8 cellular contexts compared by ENCODE assay signal in genomic region chr11:17978553-17979287, GRCh38. TPM values are rescaled to one million over a fixed set of nuclear protein-coding genes. Genes with fewer than 3 reads are reported as not detected.
DNase-seq lines count a peak whose midpoint lies in the region; ATAC-seq, FAIRE-seq and TF ChIP-seq lines count a peak whose summit lies in the region.

No MANE protein-coding gene starts in this region.

- peaks cover 4% of the 10 kb centered on the region for H3K4me1 Mint-ChIP-seq in activated T-helper 17 cell treated with anti-CD3 and anti-CD28 coated beads, Interleukin-2, amount 50 U/mL, for 72 hours

- TF ChIP-seq CTCF in BE2C (IDR thresholded peaks at IDR 0.05; ENCODE audit: low read depth, low read length) (peak; percentile 73), heart left ventricle (IDR thresholded peaks at IDR 0.05) (peak; percentile 51 to 84 (median 68)), gastrocnemius medialis (IDR thresholded peaks at IDR 0.05 in 4 of 5, conservative IDR thresholded peaks at IDR 0.05 in 1 of 5) (peak; percentile 65 to 80 (median 73))

- in situ Hi-C loops in gastrocnemius medialis (cut with MboI; ENCODE audit: low sequenced_read_pairs in 4 of 4): loop anchor here (5.0 to 10.0 kb wide), 5 partner anchors 124 to 384 kb away; partner anchors contain the start of gene KCNC1 (in 1 of the 4)

- DNase-seq in BE2C: peak; percentile 62
- DNase-seq in GM12892 (ENCODE audit: insufficient read length): peak; percentile 10
- peak; percentile 41 for DNase-seq in NCI-H2107 treated with DMSO at 0.1 percent for 48 hours (lab: John Stamatoyannopoulos, UW; ENCODE audit: unreplicated experiment)
- peak; percentile 16 to 64 (median 45) for DNase-seq in heart left ventricle
- peak; percentile 12 to 68 for DNase-seq in gastrocnemius medialis
- DNase-seq in NK-92 (lab: John Stamatoyannopoulos, UW; ENCODE audit: unreplicated experiment): no peak

- H3K27me3 Mint-ChIP-seq in activated T-helper 17 cell treated with anti-CD3 and anti-CD28 coated beads, Interleukin-2, amount 50 U/mL, for 72 hours: no peaks in the 10 kb centered on the region

- WGBS in heart left ventricle, 4 donors: 37 to 69% (median 60%) methylated on average over 4 to 5 of the region's 5 CpGs

- H3K4me1 ChIP-seq in BE2C (no peaks in the 10 kb centered on the region), heart left ventricle (peaks cover 0 to 10% (median 3%) of the 10 kb centered on the region in 12 donors), gastrocnemius medialis (peaks cover 0 to 5% of the 10 kb centered on the region in 2 donors)

- peaks cover 66% of the 10 kb centered on the region for H3K36me3 Mint-ChIP-seq in activated T-helper 17 cell treated with anti-CD3 and anti-CD28 coated beads, Interleukin-2, amount 50 U/mL, for 72 hours (ENCODE audit: low read depth)

- no peak overlapping the region for H3K4me3 Mint-ChIP-seq in activated T-helper 17 cell treated with anti-CD3 and anti-CD28 coated beads, Interleukin-2, amount 50 U/mL, for 72 hours

- H3K9me3 ChIP-seq in BE2C (no peaks in the 10 kb centered on the region), heart left ventricle (no peaks in the 10 kb centered on the region), gastrocnemius medialis (no peaks in the 10 kb centered on the region)

- no peaks in the 10 kb centered on the region for H3K9me3 Mint-ChIP-seq in activated T-helper 17 cell treated with anti-CD3 and anti-CD28 coated beads, Interleukin-2, amount 50 U/mL, for 72 hours

- intact Hi-C loops in heart left ventricle (cut with DNase I): loop anchor here (1.0 to 10.0 kb wide), 15 partner anchors 124 to 381 kb away; partner anchors contain the start of gene KCNC1 (in 2 of the 10)
- intact Hi-C loops in gastrocnemius medialis (cut with DNase I; ENCODE audit: low total_unique reads): loop anchor here (1.0 to 5.0 kb wide), 5 partner anchors 121 to 380 kb away; no protein-coding TSS in a partner anchor

- H3K4me3 ChIP-seq in BE2C (ENCODE audit: low read depth, low read length): no peak overlapping the region
- no peak overlapping the region for H3K4me3 ChIP-seq in heart left ventricle
- no peak overlapping the region for H3K4me3 ChIP-seq in gastrocnemius medialis

- no peaks in the 10 kb centered on the region for H3K27me3 ChIP-seq in BE2C
- no peaks in the 10 kb centered on the region for H3K27me3 ChIP-seq in heart left ventricle
- H3K27me3 ChIP-seq in gastrocnemius medialis: no peaks in the 10 kb centered on the region

- no peaks in the 10 kb centered on the region for H3K36me3 ChIP-seq in BE2C
- H3K36me3 ChIP-seq in heart left ventricle: peaks cover 0 to 37% (median 0%) of the 10 kb centered on the region in 9 donors
- no peaks in the 10 kb centered on the region for H3K36me3 ChIP-seq in gastrocnemius medialis

- TF ChIP-seq POLR2A in GM12892 (IDR thresholded peaks at IDR 0.05; ENCODE audit: low read depth, low read length): no peak
- no peak for TF ChIP-seq POLR2A in heart left ventricle (IDR thresholded peaks at IDR 0.05)
- no peak for TF ChIP-seq POLR2A in gastrocnemius medialis (IDR thresholded peaks at IDR 0.05)

- peak; percentile 28 for ATAC-seq in activated T-helper 17 cell treated with anti-CD3 and anti-CD28 coated beads, Interleukin-2, amount 50 U/mL, for 72 hours (replicated peaks)
- ATAC-seq in heart left ventricle: peak; percentile 49 to 86 (median 80)
- peak; percentile 81 to 88 for ATAC-seq in gastrocnemius medialis
- no peak for ATAC-seq in GM18498 (IDR thresholded peaks at IDR 0.05; ENCODE audit: unreplicated experiment)

- H3K27ac ChIP-seq in heart left ventricle: no peak overlapping the region
- no peak overlapping the region for H3K27ac ChIP-seq in gastrocnemius medialis

- no peak overlapping the region for H3K27ac Mint-ChIP-seq in activated T-helper 17 cell treated with anti-CD3 and anti-CD28 coated beads, Interleukin-2, amount 50 U/mL, for 72 hours

- peak; percentile 93 for FAIRE-seq in GM12892 (lab: Jason Lieb, UNC)

RNA-seq across cellular contexts. Expression of gene SERGEF, which starts 34.1 kb away (rescaled TPM):
- polyA plus RNA-seq in BE2C (2012; ENCODE audit: insufficient read depth, insufficient read length, low read depth): 13.5 TPM
- 39.2 TPM for polyA plus RNA-seq in GM12892 (2012; ENCODE audit: missing spikeins)
- total RNA-seq in activated T-helper 17 cell treated with anti-CD3 and anti-CD28 coated beads, Interleukin-2, amount 50 U/mL, for 72 hours: 10 to 100 TPM; 47.9 to 76.0 TPM
- total RNA-seq in heart left ventricle (10 to 100 TPM; 11.6 to 26.4 (median 22.1) TPM), gastrocnemius medialis (10 to 100 TPM; 11.8 to 34.7 (median 24.5) TPM)
- polyA plus RNA-seq in heart left ventricle: 10 to 100 TPM; 16.0 to 55.0 TPM
